Comparison of ENCODE assay signal across 9 cellular contexts in genomic region chr4:91198951-91199350, GRCh38.
DNase-seq lines count a peak whose midpoint lies in the region; ATAC-seq and TF ChIP-seq lines count a peak whose summit lies in the region.
"Had no signal": no experiment of that assay in that cellular context is flagged by ENCODE, and none has a peak within 500 bp of the region (broad histone marks: within the 10 kb centered on the region; RNA-seq: fewer than 3 reads in every experiment).

No MANE protein-coding gene starts in this region.

- H4K20me1 ChIP-seq in smooth muscle cell (ENCODE audit: low read depth) (no peaks in the 10 kb centered on the region), OCI-LY7 (ENCODE audit: insufficient read depth, low read length) (no peaks in the 10 kb centered on the region)

- no peak overlapping the region for H3K9ac ChIP-seq in smooth muscle cell (ENCODE audit: low read depth)

- H3K27ac ChIP-seq in dorsolateral prefrontal cortex (peak overlapping the region in 4 of 59 donors; percentile 11 to 44 (median 28)), smooth muscle cell (ENCODE audit: low read depth) (no peak overlapping the region), OCI-LY7 (ENCODE audit: low read depth, low read length, poor library complexity, severe bottlenecking) (no peak overlapping the region)

- H3K4me3 ChIP-seq in MG63: peak overlapping the region; percentile 47
- H3K4me3 ChIP-seq in dorsolateral prefrontal cortex: peak overlapping the region; percentile 26 to 70 (median 54)
- no peak overlapping the region for H3K4me3 ChIP-seq in smooth muscle cell
- H3K4me3 ChIP-seq in OCI-LY7 (ENCODE audit: low read depth, low read length, poor library complexity, severe bottlenecking): no peak overlapping the region

- no peaks in the 10 kb centered on the region for H3K79me2 ChIP-seq in smooth muscle cell (ENCODE audit: low read depth)
- no peaks in the 10 kb centered on the region for H3K79me2 ChIP-seq in OCI-LY7 (ENCODE audit: insufficient read depth, low read depth, low read length)

- H3F3A ChIP-seq in smooth muscle cell (ENCODE audit: low read depth): no peaks in the 10 kb centered on the region

- no peaks in the 10 kb centered on the region for H3K4me1 ChIP-seq in smooth muscle cell (ENCODE audit: low read depth)
- no peaks in the 10 kb centered on the region for H3K4me1 ChIP-seq in OCI-LY7 (ENCODE audit: insufficient read depth, low read length, poor library complexity, severe bottlenecking)

- CTCF ChIA-PET in OCI-LY7 (lab: Charles Lee; ENCODE audit: unreplicated experiment): no interaction called here

- 91% methylated on average over 4 of the region's 4 CpGs for WGBS in smooth muscle cell (ENCODE audit: low lambda C conversion rate)

- DNase-seq in NCI-H748 (lab: John Stamatoyannopoulos, UW; ENCODE audit: unreplicated experiment) (peak; percentile 17), NCI-H748 treated with DMSO at 0.1 percent for 48 hours (lab: John Stamatoyannopoulos, UW) (no peak), MG63 (no peak), dorsolateral prefrontal cortex (no peak), smooth muscle cell (lab: John Stamatoyannopoulos, UW; ENCODE audit: unreplicated experiment) (no peak), OCI-LY7 (ENCODE audit: low spot score) (no peak), NCI-H345 (lab: John Stamatoyannopoulos, UW) (no peak)
- DNase-seq: activated effector memory CD4-positive, alpha-beta T cell treated with Interleukin-2 at 50 U/mL for 16 hours had no signal

- POLR2A ChIA-PET in OCI-LY7 (lab: Charles Lee): no interaction called here

- TF ChIP-seq CTCF in dorsolateral prefrontal cortex (IDR thresholded peaks at IDR 0.05 in 54 of 56, conservative IDR thresholded peaks at IDR 0.05 in 2 of 56; ENCODE audit: low read depth in 1 of 56, partially characterized antibody in 56 of 56) (no peak), smooth muscle cell (IDR thresholded peaks at IDR 0.05; ENCODE audit: borderline replicate concordance, insufficient read depth, poor library complexity, severe bottlenecking) (no peak), OCI-LY7 (conservative IDR thresholded peaks at IDR 0.05; ENCODE audit: low read length) (no peak)

- no peak overlapping the region for H3K4me2 ChIP-seq in smooth muscle cell
- no peak overlapping the region for H3K4me2 ChIP-seq in OCI-LY7 (ENCODE audit: low read length)

- no TSS peak for BruUV-seq in OCI-LY7 (replicated peaks; lab: Mats Ljungman, UMichigan)

- intact Hi-C loops in dorsolateral prefrontal cortex (cut with DNase I) (no loop called here), OCI-LY7 (cut with micrococcal nuclease; ENCODE audit: unreplicated experiment) (no loop called here)

- peak overlapping the region; percentile 62 for H2AFZ ChIP-seq in smooth muscle cell (ENCODE audit: low read depth)
- no peak overlapping the region for H2AFZ ChIP-seq in OCI-LY7 (ENCODE audit: low read length)

- H3K9me3 ChIP-seq in MG63 (no peaks in the 10 kb centered on the region), smooth muscle cell (replicated peaks; ENCODE audit: low read depth) (no peaks in the 10 kb centered on the region), OCI-LY7 (ENCODE audit: low read length) (no peaks in the 10 kb centered on the region)

- H3K9me2 ChIP-seq in OCI-LY7 (ENCODE audit: insufficient read depth, low read length): no peaks in the 10 kb centered on the region

- H3K27me3 ChIP-seq in MG63 (no peaks in the 10 kb centered on the region), dorsolateral prefrontal cortex (no peaks in the 10 kb centered on the region), smooth muscle cell (ENCODE audit: low read depth) (no peaks in the 10 kb centered on the region)

- no peaks in the 10 kb centered on the region for H3K36me3 ChIP-seq in MG63
- H3K36me3 ChIP-seq in smooth muscle cell (ENCODE audit: low read depth): no peaks in the 10 kb centered on the region
- H3K36me3 ChIP-seq in OCI-LY7 (ENCODE audit: insufficient read depth, low read length): no peaks in the 10 kb centered on the region

- no peak for ATAC-seq in HG02981 (IDR thresholded peaks at IDR 0.05; ENCODE audit: unreplicated experiment)

Comparison
In these comparisons a context has a peak if more than half of its experiments do, and no peak if none do; other contexts are left out.
1. H3K4me3 ChIP-seq: peak in MG63 (single experiment) and dorsolateral prefrontal cortex (59 of 59); none in smooth muscle cell (single experiment) and OCI-LY7 (single experiment).